ENCODE assay signal across 21 cellular contexts in genomic region chr14:105951399-105951798, GRCh38.
"Had no signal": no experiment of that assay in that cellular context is flagged by ENCODE, and none has a peak within 500 bp of the region (broad histone marks: within the 10 kb centered on the region; RNA-seq: fewer than 3 reads in every experiment).

No MANE protein-coding gene starts in this region.

- H3K4me1 ChIP-seq: colonic mucosa, esophagus squamous epithelium, gastrocnemius medialis, heart right ventricle, left lung, lower lobe of right lung had no signal

- H3K27me3 ChIP-seq: colonic mucosa, gastrocnemius medialis had no signal

- DNase-seq: colonic mucosa; cortex of kidney; dermis blood vessel endothelial cell; dorsolateral prefrontal cortex; effector CD4-positive, alpha-beta T cell; effector memory CD4-positive, alpha-beta T cell; esophagus squamous epithelium; foreskin fibroblast; foreskin melanocyte; gastrocnemius medialis; glutamatergic neuron; head of caudate nucleus; heart right ventricle; hippocampal formation; left cardiac atrium; left lung; left ventricle myocardium superior; lower lobe of right lung; mesenchymal stem cell; mucosa of descending colon; naive B cell had no signal

- H3K36me3 ChIP-seq: colonic mucosa, esophagus squamous epithelium, gastrocnemius medialis, heart right ventricle, left lung, lower lobe of right lung had no signal

- H3K9me3 ChIP-seq: colonic mucosa, esophagus squamous epithelium, gastrocnemius medialis, lower lobe of right lung, mucosa of descending colon had no signal

- H3K27ac ChIP-seq: colonic mucosa, dorsolateral prefrontal cortex, esophagus squamous epithelium, gastrocnemius medialis, heart right ventricle, left lung, lower lobe of right lung had no signal

- H3K4me3 ChIP-seq: colonic mucosa, dorsolateral prefrontal cortex, esophagus squamous epithelium, gastrocnemius medialis, heart right ventricle, left lung, lower lobe of right lung, mucosa of descending colon had no signal
